ENCODE assay signal across 25 cellular contexts in genomic region chr2:65999103-65999502, GRCh38.
"Had no signal": no experiment of that assay in that cellular context is flagged by ENCODE, and none has a peak within 500 bp of the region (broad histone marks: within the 10 kb centered on the region; RNA-seq: fewer than 3 reads in every experiment).

No MANE protein-coding gene starts in this region.

- H3K36me3 ChIP-seq: cardiac muscle cell, MG63, Peyer's patch, SJSA1 had no signal

- H3K27ac ChIP-seq: cardiac muscle cell, Peyer's patch, SJSA1 had no signal

- H3K4me3 ChIP-seq: cardiac muscle cell, MG63, Peyer's patch, SJSA1 had no signal

- ATAC-seq: activated CD8-positive, alpha-beta T cell treated with anti-CD3 and anti-CD28 coated beads for 36 hours; activated T-cell treated with anti-CD3 and anti-CD28 coated beads, Interleukin-2, amount 50 U/mL, for 72 hours; activated T-helper 17 cell treated with anti-CD3 and anti-CD28 coated beads, Interleukin-2, amount 50 U/mL, for 72 hours; PC-3 had no signal

- DNase-seq: activated CD4-positive, alpha-beta T cell treated with anti-CD3 and anti-CD28 coated beads, Interleukin-2, amount 10 ng/mL, durations not matched to agents 24 days and 14 days; activated CD4-positive, alpha-beta T cell treated with anti-CD3 and anti-CD28 coated beads, Interleukin-2, amount 50 U/mL, for 4 hours; activated CD8-positive, alpha-beta T cell treated with anti-CD3 and anti-CD28 coated beads for 36 hours; activated effector memory CD4-positive, alpha-beta T cell treated with anti-CD3 and anti-CD28 coated beads, Interleukin-2, amount 50 U/mL, for 16 hours; activated naive CD4-positive, alpha-beta T cell; activated naive CD4-positive, alpha-beta T cell treated with anti-CD3 and anti-CD28 coated beads, Interleukin-2, amount 50 U/mL, for 16 hours; activated naive CD8-positive, alpha-beta T cell treated with anti-CD3 and anti-CD28 coated beads for 36 hours; activated T-cell treated with anti-CD3 and anti-CD28 coated beads, Interleukin-2, amount 50 U/mL, for 1 hour; activated T-cell treated with anti-CD3 and anti-CD28 coated beads, Interleukin-2, amount 50 U/mL, for 72 hours; amniotic stem cell; aorta; KBM-7; MG63; NCI-H1048; NCI-H1436; NCI-H748 treated with DMSO at 0.1 percent for 48 hours; NK-92 treated with Interleukin-12 subunit alpha and Interleukin-12 subunit beta, amount 100 ng/mL, for 24 hours; Peyer's patch; RPMI8226; SHP77 treated with DMSO at 0.1 percent for 48 hours; SK-N-SH had no signal

- H3K4me1 ChIP-seq: Peyer's patch, SJSA1 had no signal

- H3K27me3 ChIP-seq: cardiac muscle cell, MG63, Peyer's patch, SJSA1 had no signal

- H3K9me3 ChIP-seq: MG63, Peyer's patch, SJSA1, SK-N-SH had no signal
